Comparison of ENCODE assay signal across 14 cellular contexts in the genomic region with DNA sequence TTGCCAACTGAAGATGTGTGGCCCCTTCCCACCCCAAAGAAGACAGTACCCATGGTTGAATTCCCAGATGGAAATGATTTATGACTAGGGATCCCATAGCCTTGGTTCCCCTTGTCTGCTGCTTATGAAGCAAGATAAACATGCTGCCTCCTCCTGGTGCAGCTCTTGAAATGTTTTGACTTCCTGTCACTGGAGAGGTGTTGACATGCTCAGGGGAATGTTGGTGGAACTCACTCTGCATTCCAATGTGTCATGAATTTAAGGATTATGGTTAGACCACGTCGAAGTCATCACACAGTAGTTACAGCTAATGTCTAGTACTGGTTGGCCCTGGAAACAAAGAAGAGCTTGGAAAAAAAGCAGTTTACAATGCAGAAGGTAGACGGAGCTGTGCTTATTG.
DNase-seq lines count a peak whose midpoint lies in the region; ATAC-seq and TF ChIP-seq lines count a peak whose summit lies in the region.
"Had no signal": no experiment of that assay in that cellular context is flagged by ENCODE, and none has a peak within 500 bp of the region (broad histone marks: within the 10 kb centered on the region; RNA-seq: fewer than 3 reads in every experiment).

No MANE protein-coding gene starts in this region.

- H3K79me2 ChIP-seq in neural cell (replicated peaks; ENCODE audit: insufficient read depth, low read length), result no peaks in the 10 kb centered on the region

- no peaks in the 10 kb centered on the region for H4K20me1 ChIP-seq in neural cell (ENCODE audit: insufficient read depth)

- H3K27ac ChIP-seq in foreskin keratinocyte (no peak overlapping the region), neural cell (ENCODE audit: low read length) (peak overlapping the region; percentile 62)
- H3K27ac ChIP-seq: SK-N-MC had no signal

- H3K4me1 ChIP-seq in NT2/D1 (ENCODE audit: insufficient read depth, insufficient read length), result no peaks in the 10 kb centered on the region
- H3K4me1 ChIP-seq in foreskin keratinocyte, result peaks cover 20% of the 10 kb centered on the region

- no peak overlapping the region for H2AFZ ChIP-seq in neural cell (ENCODE audit: low read depth, low read length)

- peak; percentile 86 for ATAC-seq in foreskin keratinocyte
- ATAC-seq: stimulated activated naive B cell treated with anti-CD40 and anti-IgM and Interleukin-4, amounts not matched to agents 10 μg/mL and 1 μg/mL and 100 μg/mL, for 72 hours had no signal

- H3K9ac ChIP-seq in NT2/D1 (ENCODE audit: insufficient read length, low read depth) (no peak overlapping the region), neural cell (ENCODE audit: low read length) (no peak overlapping the region)

- H3K27me3 ChIP-seq in NT2/D1 (ENCODE audit: insufficient read depth, insufficient read length), result no peaks in the 10 kb centered on the region
- no peaks in the 10 kb centered on the region for H3K27me3 ChIP-seq in foreskin keratinocyte
- no peaks in the 10 kb centered on the region for H3K27me3 ChIP-seq in neural cell (ENCODE audit: insufficient read depth, low read depth, low read length)

- TF ChIP-seq CTCF in foreskin keratinocyte (conservative IDR thresholded peaks at IDR 0.05) (peak; percentile 56), neural cell (IDR thresholded peaks at IDR 0.05; ENCODE audit: poor library complexity, severe bottlenecking) (peak; percentile 64)

- H3K9me3 ChIP-seq in NT2/D1 (ENCODE audit: insufficient read depth, low read length), result no peaks in the 10 kb centered on the region
- no peaks in the 10 kb centered on the region for H3K9me3 ChIP-seq in neural cell (ENCODE audit: low read length)

- TF ChIP-seq RAD21 in neural cell (conservative IDR thresholded peaks at IDR 0.05), result peak; percentile 45

- H3K4me3 ChIP-seq in NT2/D1 (ENCODE audit: insufficient read length, low read depth) (no peak overlapping the region), neural cell (ENCODE audit: low read length) (peak overlapping the region; percentile 28)
- H3K4me3 ChIP-seq: SK-N-MC had no signal

- peak; percentile 1 for DNase-seq in NCI-H510A (lab: John Stamatoyannopoulos, UW)
- DNase-seq in NCI-H510A treated with DMSO at 0.1 percent for 48 hours (lab: John Stamatoyannopoulos, UW), result no peak
- peak; percentile 49 for DNase-seq in NT2/D1 (ENCODE audit: low read depth, low spot score)
- peak; percentile 77 to 84 for DNase-seq in foreskin keratinocyte
- DNase-seq in activated naive CD4-positive, alpha-beta T cell treated with Interleukin-2 at 50 U/mL for 16 hours, result no peak
- no peak for DNase-seq in NCI-H1105 (lab: John Stamatoyannopoulos, UW)
- no peak for DNase-seq in dermis blood vessel endothelial cell
- DNase-seq: activated CD4-positive, alpha-beta T cell treated with anti-CD3 and anti-CD28 coated beads, Interleukin-2, amount 50 U/mL, for 4 hours; HCEC 1CT; NCI-H1092 treated with DMSO at 0.1 percent for 48 hours; small intestine; stimulated activated naive B cell treated with anti-CD40 and anti-IgM and Interleukin-4, amounts not matched to agents 10 μg/mL and 1 μg/mL and 100 μg/mL, for 72 hours had no signal

- no peaks in the 10 kb centered on the region for H3K36me3 ChIP-seq in NT2/D1 (ENCODE audit: insufficient read depth, insufficient read length, low read length)
- H3K36me3 ChIP-seq in neural cell (ENCODE audit: insufficient read depth, low read length), result no peaks in the 10 kb centered on the region

- no peaks in the 10 kb centered on the region for H3K9me2 ChIP-seq in neural cell (ENCODE audit: insufficient read depth, low read length)

- H3F3A ChIP-seq in neural cell (ENCODE audit: insufficient read depth, low read length, poor library complexity, severe bottlenecking), result no peaks in the 10 kb centered on the region

- peak overlapping the region; percentile 18 for H3K4me2 ChIP-seq in neural cell (ENCODE audit: low read length)

- TF ChIP-seq EP300 in neural cell (conservative IDR thresholded peaks at IDR 0.05; ENCODE audit: poor library complexity, severe bottlenecking), result peak; percentile 99

TF ChIP-seq in neural cell, 6 proteins besides CTCF, POLR2A, EP300 and RAD21:
- TF ChIP-seq SMC3 (conservative IDR thresholded peaks at IDR 0.05; ENCODE audit: poor library complexity) (peak; percentile 39), EZH2 (IDR thresholded peaks at IDR 0.05; ENCODE audit: borderline replicate concordance, insufficient read depth, low read length, poor library complexity, severe bottlenecking) (no peak), MXI1 (conservative IDR thresholded peaks at IDR 0.05; ENCODE audit: poor library complexity, severe bottlenecking) (no peak), POLR2AphosphoS5 (IDR thresholded peaks at IDR 0.05) (peak; percentile 100), TAF1 (IDR thresholded peaks at IDR 0.05; ENCODE audit: low read depth) (no peak)
- TF ChIP-seq, protein P1, sequence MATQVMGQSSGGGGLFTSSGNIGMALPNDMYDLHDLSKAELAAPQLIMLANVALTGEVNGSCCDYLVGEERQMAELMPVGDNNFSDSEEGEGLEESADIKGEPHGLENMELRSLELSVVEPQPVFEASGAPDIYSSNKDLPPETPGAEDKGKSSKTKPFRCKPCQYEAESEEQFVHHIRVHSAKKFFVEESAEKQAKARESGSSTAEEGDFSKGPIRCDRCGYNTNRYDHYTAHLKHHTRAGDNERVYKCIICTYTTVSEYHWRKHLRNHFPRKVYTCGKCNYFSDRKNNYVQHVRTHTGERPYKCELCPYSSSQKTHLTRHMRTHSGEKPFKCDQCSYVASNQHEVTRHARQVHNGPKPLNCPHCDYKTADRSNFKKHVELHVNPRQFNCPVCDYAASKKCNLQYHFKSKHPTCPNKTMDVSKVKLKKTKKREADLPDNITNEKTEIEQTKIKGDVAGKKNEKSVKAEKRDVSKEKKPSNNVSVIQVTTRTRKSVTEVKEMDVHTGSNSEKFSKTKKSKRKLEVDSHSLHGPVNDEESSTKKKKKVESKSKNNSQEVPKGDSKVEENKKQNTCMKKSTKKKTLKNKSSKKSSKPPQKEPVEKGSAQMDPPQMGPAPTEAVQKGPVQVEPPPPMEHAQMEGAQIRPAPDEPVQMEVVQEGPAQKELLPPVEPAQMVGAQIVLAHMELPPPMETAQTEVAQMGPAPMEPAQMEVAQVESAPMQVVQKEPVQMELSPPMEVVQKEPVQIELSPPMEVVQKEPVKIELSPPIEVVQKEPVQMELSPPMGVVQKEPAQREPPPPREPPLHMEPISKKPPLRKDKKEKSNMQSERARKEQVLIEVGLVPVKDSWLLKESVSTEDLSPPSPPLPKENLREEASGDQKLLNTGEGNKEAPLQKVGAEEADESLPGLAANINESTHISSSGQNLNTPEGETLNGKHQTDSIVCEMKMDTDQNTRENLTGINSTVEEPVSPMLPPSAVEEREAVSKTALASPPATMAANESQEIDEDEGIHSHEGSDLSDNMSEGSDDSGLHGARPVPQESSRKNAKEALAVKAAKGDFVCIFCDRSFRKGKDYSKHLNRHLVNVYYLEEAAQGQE (IDR thresholded peaks at IDR 0.05; ENCODE audit: borderline replicate concordance), result peak; percentile 86

Comparison
In these comparisons a context has a peak if more than half of its experiments do, and no peak if none do; other contexts are left out.
1. DNase-seq: peak in NCI-H510A (single experiment), NT2/D1 (single experiment) and foreskin keratinocyte (2 of 2); none in NCI-H510A treated with DMSO at 0.1 percent for 48 hours (single experiment), activated naive CD4-positive, alpha-beta T cell treated with Interleukin-2 at 50 U/mL for 16 hours (single experiment), NCI-H1105 (single experiment) and dermis blood vessel endothelial cell (single experiment).